In genomic region chr2:60873381-60873780, GRCh38 we compare ENCODE assay signal across 13 cellular contexts. TPM values are rescaled to one million over a fixed set of nuclear protein-coding genes. Genes with fewer than 3 reads are reported as not detected.
DNase-seq lines count a peak whose midpoint lies in the region; ATAC-seq, FAIRE-seq and TF ChIP-seq lines count a peak whose summit lies in the region.
"Had no signal": no experiment of that assay in that cellular context is flagged by ENCODE, and none has a peak within 500 bp of the region (broad histone marks: within the 10 kb centered on the region; RNA-seq: fewer than 3 reads in every experiment).

No MANE protein-coding gene starts in this region.

- H3K4me1 ChIP-seq in foreskin keratinocyte (no peaks in the 10 kb centered on the region), kidney (ENCODE audit: control insufficient read depth in 1 of 2, insufficient read depth in 1 of 2, low read depth in 1 of 2, low read length in 2 of 2) (no peaks in the 10 kb centered on the region)

- DNase-seq in GM18507 (ENCODE audit: extremely low spot score, insufficient read length, low read depth) (peak; percentile 40), RPMI8226 (peak; percentile 47), foreskin keratinocyte (no peak), hepatic stellate cell (ENCODE audit: low spot score) (no peak), kidney (no peak), NCI-H2081 (lab: John Stamatoyannopoulos, UW) (no peak)
- DNase-seq: erythroblast, OCI-M1 had no signal

- no peak overlapping the region for H3K9ac ChIP-seq in kidney (ENCODE audit: low read length in 2 of 2)

- no peaks in the 10 kb centered on the region for H3K9me3 ChIP-seq in kidney (ENCODE audit: control insufficient read depth in 1 of 2, low read length in 2 of 2)

- H3K36me3 ChIP-seq in kidney (ENCODE audit: control insufficient read depth in 1 of 2, insufficient read depth in 2 of 2, low read length in 2 of 2) = no peaks in the 10 kb centered on the region

- peak; percentile 81 for ATAC-seq in GM19452 (IDR thresholded peaks at IDR 0.05; ENCODE audit: unreplicated experiment)
- ATAC-seq in HG02973 (IDR thresholded peaks at IDR 0.05; ENCODE audit: unreplicated experiment) = peak; percentile 84
- ATAC-seq in foreskin keratinocyte = no peak
- ATAC-seq: HCT116 had no signal

- H3K27me3 ChIP-seq in foreskin keratinocyte = no peaks in the 10 kb centered on the region

- FAIRE-seq in GM18507 (lab: Jason Lieb, UNC) (peak; percentile 88), kidney (lab: Jason Lieb, UNC) (no peak)
- FAIRE-seq: astrocyte, islet of Langerhans had no signal

- TF ChIP-seq CTCF in foreskin keratinocyte (conservative IDR thresholded peaks at IDR 0.05) (no peak), kidney (IDR thresholded peaks at IDR 0.05; ENCODE audit: borderline replicate concordance, extremely low read depth, insufficient read depth) (no peak)

- intact Hi-C loops in kidney (cut with DNase I) = no loop called here

- H3K27ac ChIP-seq in foreskin keratinocyte (no peak overlapping the region), kidney (ENCODE audit: low read depth in 2 of 2, low read length in 2 of 2) (no peak overlapping the region)

- H3K4me3 ChIP-seq in kidney (ENCODE audit: low read length in 2 of 2) = no peak overlapping the region

RNA-seq across cellular contexts. Expression of gene REL, which starts 8.0 kb away (rescaled TPM):
- total RNA-seq in foreskin keratinocyte = 9.6 and 11.1 TPM in 2 replicates
- 0.32 and 0.42 TPM in 2 replicates for polyA plus RNA-seq in foreskin keratinocyte
- 21.8 TPM for total RNA-seq in kidney
- polyA plus RNA-seq in kidney (ENCODE audit: insufficient read depth, low read depth, low replicate concordance) = 0.43 TPM

Comparison
In these comparisons a context has a peak if more than half of its experiments do, and no peak if none do; other contexts are left out.
1. DNase-seq: peak in GM18507 (single experiment) and RPMI8226 (single experiment); none in foreskin keratinocyte (0 of 2), hepatic stellate cell (single experiment), kidney (single experiment) and NCI-H2081 (0 of 2).